In genomic region chr12:109880938-109881337, GRCh38 we compare ENCODE assay signal across 8 cellular contexts. TPM values are rescaled to one million over a fixed set of nuclear protein-coding genes. Genes with fewer than 3 reads are reported as not detected.
DNase-seq lines count a peak whose midpoint lies in the region; ATAC-seq, FAIRE-seq and TF ChIP-seq lines count a peak whose summit lies in the region.

No MANE protein-coding gene starts in this region.

- peak overlapping the region; percentile 67; the same call in 1 of the 2 replicates for H3K4me3 ChIP-seq in GM08714 (ENCODE audit: low read length)
- H3K4me3 ChIP-seq in SJCRH30, result peak overlapping the region; percentile 96
- H3K4me3 ChIP-seq in esophagus squamous epithelium, result peak overlapping the region; percentile 66 to 94 (median 79)
- H3K4me3 ChIP-seq in trophoblast cell (ENCODE audit: low read depth, low read length), result peak overlapping the region; percentile 74

- peak overlapping the region; percentile 85 for H3K4me2 ChIP-seq in trophoblast cell (ENCODE audit: low read length)

- no peaks in the 10 kb centered on the region for H3K36me3 ChIP-seq in SJCRH30
- no peaks in the 10 kb centered on the region for H3K36me3 ChIP-seq in esophagus squamous epithelium
- no peaks in the 10 kb centered on the region for H3K36me3 ChIP-seq in trophoblast cell (ENCODE audit: control insufficient read depth in 1 of 2, insufficient read depth in 2 of 2, low read length in 2 of 2)

- no peak for TF ChIP-seq POLR2A in esophagus squamous epithelium (IDR thresholded peaks at IDR 0.05)
- no peak for TF ChIP-seq POLR2A in GM12892 (IDR thresholded peaks at IDR 0.05; ENCODE audit: low read depth, low read length)

- H3K79me2 ChIP-seq in trophoblast cell (ENCODE audit: control insufficient read depth, insufficient read depth, low read length, poor library complexity), result peaks cover 3% of the 10 kb centered on the region

- no peak overlapping the region for H2BK120ac ChIP-seq in trophoblast cell (ENCODE audit: insufficient read depth, low read length, poor library complexity)

- peak overlapping the region; percentile 22 for H3K18ac ChIP-seq in trophoblast cell (ENCODE audit: low read length)

- 30 to 31% methylated on average over 3 of the region's 9 CpGs for WGBS in esophagus squamous epithelium, 2 donors
- WGBS in trophoblast cell (ENCODE audit: extremely low coverage, insufficient coverage, insufficient read length), result no CpG with 5 or more reads among the region's 9 CpGs

- H4K8ac ChIP-seq in trophoblast cell (ENCODE audit: low read depth, low read length), result peak overlapping the region; percentile 7

- H3K27ac ChIP-seq in SJCRH30, result no peak overlapping the region
- H3K27ac ChIP-seq in esophagus squamous epithelium, result peak overlapping the region; percentile 91 to 98 (median 92)
- H3K27ac ChIP-seq in trophoblast cell (ENCODE audit: low read depth, low read length), result no peak overlapping the region

- FAIRE-seq in GM12892 (lab: Jason Lieb, UNC), result no peak

- no peaks in the 10 kb centered on the region for H3K9me3 ChIP-seq in SJCRH30 (replicated peaks)
- no peaks in the 10 kb centered on the region for H3K9me3 ChIP-seq in esophagus squamous epithelium
- H3K9me3 ChIP-seq in trophoblast cell (ENCODE audit: insufficient read depth, low read depth, low read length), result no peaks in the 10 kb centered on the region

- H2AK5ac ChIP-seq in trophoblast cell (ENCODE audit: low read length), result no peak overlapping the region

- H2BK5ac ChIP-seq in trophoblast cell (ENCODE audit: low read depth, low read length, poor library complexity), result no peak overlapping the region

- DNase-seq in SJCRH30, result no peak
- DNase-seq in esophagus squamous epithelium (lab: John Stamatoyannopoulos, UW), result no peak
- DNase-seq in trophoblast cell, result peak; percentile 51 to 64
- DNase-seq in AG20443 (ENCODE audit: low spot score), result no peak
- DNase-seq in GM12892 (ENCODE audit: insufficient read length), result no peak
- DNase-seq in cerebellar cortex (ENCODE audit: low spot score), result no peak

- H4K91ac ChIP-seq in trophoblast cell (ENCODE audit: low read depth, low read length), result no peak overlapping the region

- H2AFZ ChIP-seq in trophoblast cell (ENCODE audit: insufficient read depth, low read length, poor library complexity), result peak overlapping the region; percentile 91

- peak overlapping the region; percentile 37 for H3K9ac ChIP-seq in trophoblast cell (ENCODE audit: low read length)

- H3K79me1 ChIP-seq in trophoblast cell (ENCODE audit: low read length), result peaks cover 5% of the 10 kb centered on the region

- no peak overlapping the region for H3K23ac ChIP-seq in trophoblast cell (ENCODE audit: low read length)

- H3K4me1 ChIP-seq in SJCRH30, result no peaks in the 10 kb centered on the region; the same call in 1 of the 2 replicates
- peaks cover 22 to 90% (median 33%) of the 10 kb centered on the region in 3 donors for H3K4me1 ChIP-seq in esophagus squamous epithelium
- H3K4me1 ChIP-seq in trophoblast cell (ENCODE audit: control insufficient read depth in 1 of 2, insufficient read depth in 2 of 2, low read length in 2 of 2), result peaks cover 14 to 15% of the 10 kb centered on the region in 2 experiments

- H3K27me3 ChIP-seq in SJCRH30, result no peaks in the 10 kb centered on the region
- no peaks in the 10 kb centered on the region for H3K27me3 ChIP-seq in esophagus squamous epithelium
- no peaks in the 10 kb centered on the region for H3K27me3 ChIP-seq in trophoblast cell (ENCODE audit: insufficient read depth, low read length)

- H2BK12ac ChIP-seq in trophoblast cell (ENCODE audit: low read length), result no peak overlapping the region

- no peak for TF ChIP-seq CTCF in esophagus squamous epithelium (IDR thresholded peaks at IDR 0.05)

- peak overlapping the region; percentile 55 for H3K14ac ChIP-seq in trophoblast cell (ENCODE audit: low read length)

- ATAC-seq in GM21390 (IDR thresholded peaks at IDR 0.05; ENCODE audit: unreplicated experiment), result no peak

- intact Hi-C loops in esophagus squamous epithelium (cut with DNase I), result no loop called here

- H3K4ac ChIP-seq in trophoblast cell (ENCODE audit: low read depth, low read length), result no peak overlapping the region

- peak overlapping the region; percentile 80 for H4K12ac ChIP-seq in trophoblast cell (ENCODE audit: low read depth, low read length)

RNA-seq across cellular contexts. Expression of gene GLTP, which starts 0.6 kb away (rescaled TPM):
- 37.4 and 39.9 TPM in 2 replicates for total RNA-seq in SJCRH30 (2014; rRNA removed; shearing (Covaris generic))
- total RNA-seq in esophagus squamous epithelium, result 100 to 1,000 TPM; 315 to 901 (median 457) TPM
- polyA plus RNA-seq in trophoblast cell (2013), result 20.7 and 21.0 TPM in 2 replicates
- polyA plus RNA-seq in GM12892 (2012; ENCODE audit: missing spikeins), result 21.2 TPM

RNA-seq across cellular contexts. Expression of gene TCHP, which starts 19.1 kb away (rescaled TPM):
- total RNA-seq in SJCRH30 (2014; rRNA removed; shearing (Covaris generic)), result 19.0 and 21.1 TPM in 2 replicates
- 10 to 100 TPM; 15.7 to 31.7 (median 20.0) TPM for total RNA-seq in esophagus squamous epithelium
- polyA plus RNA-seq in trophoblast cell (2013), result 5.9 and 6.2 TPM in 2 replicates
- polyA plus RNA-seq in GM12892 (2012; ENCODE audit: missing spikeins), result 8.5 TPM

RNA-seq across cellular contexts. Expression of gene TRPV4, which starts 47.7 kb away (rescaled TPM):
- 2.4 and 2.9 TPM in 2 replicates for total RNA-seq in SJCRH30 (2014; rRNA removed; shearing (Covaris generic))
- total RNA-seq in esophagus squamous epithelium, result 1 to 10 TPM; 2.8 to 7.5 (median 4.8) TPM
- polyA plus RNA-seq in trophoblast cell (2013), result 4.6 TPM in 2 replicates
- not detected for polyA plus RNA-seq in GM12892 (2012; ENCODE audit: missing spikeins)

Comparison
In these comparisons a context has a peak if more than half of its experiments do, and no peak if none do; other contexts are left out.
1. DNase-seq: peak in trophoblast cell (2 of 2); none in SJCRH30 (0 of 2), esophagus squamous epithelium (single experiment), AG20443 (single experiment), GM12892 (single experiment) and cerebellar cortex (single experiment).
2. H3K27ac ChIP-seq: peak in esophagus squamous epithelium (4 of 4); none in SJCRH30 (single experiment) and trophoblast cell (single experiment).
3. Peak in every context shown above with its lines, with median percentiles within 50 percentile points of each other: H3K4me3 ChIP-seq.